ENCODE assay signal across 8 cellular contexts in the genomic region with DNA sequence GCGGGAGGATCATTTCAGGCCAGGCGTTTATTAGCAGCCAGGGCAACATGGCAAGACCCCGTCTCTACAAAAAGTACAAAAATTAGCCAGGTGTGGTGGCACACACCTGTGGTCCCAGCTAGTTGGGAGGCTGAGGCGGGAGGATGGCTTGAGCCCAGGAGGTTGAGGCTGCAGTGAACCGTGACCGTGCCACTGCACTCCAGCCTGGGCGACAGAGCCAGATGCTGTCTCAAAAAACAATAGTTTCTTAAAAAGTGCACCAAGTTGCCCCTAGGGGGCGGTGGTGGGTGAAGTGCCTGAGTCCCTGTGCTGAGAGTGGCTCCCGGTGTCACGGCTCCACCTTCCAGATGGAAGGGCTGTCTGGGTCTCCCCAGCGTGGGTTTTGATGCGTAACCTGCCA.
DNase-seq lines count a peak whose midpoint lies in the region; ATAC-seq and TF ChIP-seq lines count a peak whose summit lies in the region.
"Not testable (repeated sequence)": the region's sequence is repeated elsewhere in the genome, so short reads cannot be mapped to it uniquely, and the experiment has no call there.

No MANE protein-coding gene starts in this region.

- H3K27ac ChIP-seq in OCI-LY1 (ENCODE audit: low read depth, low read length, poor library complexity, severe bottlenecking), result peak overlapping the region; percentile 52
- peak overlapping the region; percentile 16 for H3K27ac ChIP-seq in left ventricle myocardium inferior (replicated peaks)

- H4K20me1 ChIP-seq in OCI-LY1 (ENCODE audit: insufficient read depth, low read length), result not testable (repeated sequence)

- not testable (repeated sequence) for H3K4me3 Mint-ChIP-seq in activated CD4-positive, alpha-beta T cell treated with anti-CD3 and anti-CD28 coated beads for 36 hours; osteocyte (ENCODE audit: unreplicated experiment); stimulated activated naive B cell treated with anti-CD40 and anti-IgM and Interleukin-4, amounts not matched to agents 10 μg/mL and 1 μg/mL and 100 μg/mL, for 72 hours

- H3K4me1 Mint-ChIP-seq in activated CD4-positive, alpha-beta T cell treated with anti-CD3 and anti-CD28 coated beads for 36 hours, result not testable (repeated sequence)
- H3K4me1 Mint-ChIP-seq in osteocyte (ENCODE audit: unreplicated experiment), result peaks cover 41% of the 10 kb centered on the region
- H3K4me1 Mint-ChIP-seq in stimulated activated naive B cell treated with anti-CD40 and anti-IgM and Interleukin-4, amounts not matched to agents 10 μg/mL and 1 μg/mL and 100 μg/mL, for 72 hours, result peaks cover 14 to 32% of the 10 kb centered on the region in 2 donors

- H3K4me2 ChIP-seq in OCI-LY1 (ENCODE audit: low read length), result not testable (repeated sequence)

- H3K79me2 ChIP-seq in OCI-LY1 (ENCODE audit: insufficient read depth, low read length), result not testable (repeated sequence)

- H3K27me3 ChIP-seq in OCI-LY1 (ENCODE audit: insufficient read depth, low read length); left ventricle myocardium inferior (ENCODE audit: low read depth): not testable (repeated sequence)

- H3K27me3 Mint-ChIP-seq in activated CD4-positive, alpha-beta T cell treated with anti-CD3 and anti-CD28 coated beads for 36 hours; osteocyte (ENCODE audit: unreplicated experiment); stimulated activated naive B cell treated with anti-CD40 and anti-IgM and Interleukin-4, amounts not matched to agents 10 μg/mL and 1 μg/mL and 100 μg/mL, for 72 hours: not testable (repeated sequence)

- H3K9me3 Mint-ChIP-seq in activated CD4-positive, alpha-beta T cell treated with anti-CD3 and anti-CD28 coated beads for 36 hours (ENCODE audit: low read depth); osteocyte (ENCODE audit: unreplicated experiment); stimulated activated naive B cell treated with anti-CD40 and anti-IgM and Interleukin-4, amounts not matched to agents 10 μg/mL and 1 μg/mL and 100 μg/mL, for 72 hours: not testable (repeated sequence)

- H3K9me2 ChIP-seq in OCI-LY1 (ENCODE audit: low read depth, low read length), result not testable (repeated sequence)

- POLR2A ChIA-PET in activated CD4-positive, alpha-beta T cell treated with anti-CD3 and anti-CD28 coated beads for 36 hours (lab: Charles Lee), result interaction anchor here (0.6 to 0.7 kb wide), 2 partner anchors 15 to 220 kb away, joined by 3 read pairs; no protein-coding TSS in a partner anchor

- ATAC-seq in activated CD4-positive, alpha-beta T cell treated with anti-CD3 and anti-CD28 coated beads for 36 hours, result peak; percentile 69
- peak; percentile 60 to 68 for ATAC-seq in stimulated activated naive B cell treated with anti-CD40 and anti-IgM and Interleukin-4, amounts not matched to agents 10 μg/mL and 1 μg/mL and 100 μg/mL, for 72 hours (replicated peaks)

- not testable (repeated sequence) for H3K36me3 ChIP-seq in OCI-LY1 (ENCODE audit: insufficient read depth, low read length)
- peaks cover 18% of the 10 kb centered on the region for H3K36me3 ChIP-seq in left ventricle myocardium inferior

- not testable (repeated sequence) for H2AFZ ChIP-seq in OCI-LY1 (ENCODE audit: low read length)

- DNase-seq in DMS 273 (lab: John Stamatoyannopoulos, UW; ENCODE audit: unreplicated experiment) (peak; percentile 90), KBM-7 (peak; percentile 73)
- peak; percentile 85 for DNase-seq in activated CD4-positive, alpha-beta T cell treated with anti-CD3 and anti-CD28 coated beads for 36 hours
- not testable (repeated sequence) for DNase-seq in astrocyte of the cerebellum (ENCODE audit: low read depth); left ventricle myocardium inferior; osteocyte (ENCODE audit: extremely low spot score, unreplicated experiment)
- DNase-seq in stimulated activated naive B cell treated with anti-CD40 and anti-IgM and Interleukin-4, amounts not matched to agents 10 μg/mL and 1 μg/mL and 100 μg/mL, for 72 hours, result peak; percentile 55

- H3K9me3 ChIP-seq in OCI-LY1 (ENCODE audit: low read length); left ventricle myocardium inferior (replicated peaks): not testable (repeated sequence)

- H3K4me1 ChIP-seq in OCI-LY1 (ENCODE audit: insufficient read depth, low read length, severe bottlenecking) (peaks cover 38% of the 10 kb centered on the region), left ventricle myocardium inferior (peaks cover 65% of the 10 kb centered on the region)

- intact Hi-C loops in activated CD4-positive, alpha-beta T cell treated with anti-CD3 and anti-CD28 coated beads for 36 hours (cut with DNase I, micrococcal nuclease); left ventricle myocardium inferior (cut with micrococcal nuclease): not testable (repeated sequence)

- H3K9ac ChIP-seq in OCI-LY1 (ENCODE audit: low read length), result not testable (repeated sequence)

- in situ Hi-C loops in KBM-7 (cut with MboI; ENCODE audit: low pct_unique_long_range_greater_than_20kb, low sequenced_read_pairs); astrocyte of the cerebellum (cut with HindIII; ENCODE audit: low sequenced_read_pairs): not testable (repeated sequence)

- CTCF ChIA-PET in activated CD4-positive, alpha-beta T cell treated with anti-CD3 and anti-CD28 coated beads for 36 hours (lab: Charles Lee), result interaction anchor here (0.6 to 3.7 kb wide), 9 partner anchors 15 to 216 kb away, joined by 3 to 24 read pairs (median 3); no protein-coding TSS in a partner anchor

- H3K36me3 Mint-ChIP-seq in activated CD4-positive, alpha-beta T cell treated with anti-CD3 and anti-CD28 coated beads for 36 hours (ENCODE audit: low read depth); osteocyte (ENCODE audit: unreplicated experiment): not testable (repeated sequence)
- peaks cover 7 to 13% of the 10 kb centered on the region in 2 donors for H3K36me3 Mint-ChIP-seq in stimulated activated naive B cell treated with anti-CD40 and anti-IgM and Interleukin-4, amounts not matched to agents 10 μg/mL and 1 μg/mL and 100 μg/mL, for 72 hours

- peak; percentile 68 for TF ChIP-seq CTCF in OCI-LY1 (IDR thresholded peaks at IDR 0.05; ENCODE audit: low read length)
- peak; percentile 74 for TF ChIP-seq CTCF in astrocyte of the cerebellum (IDR thresholded peaks at IDR 0.05; ENCODE audit: low read depth, low read length, missing control alignments)
- peak; percentile 64 for TF ChIP-seq CTCF in left ventricle myocardium inferior (IDR thresholded peaks at IDR 0.05; ENCODE audit: borderline replicate concordance)
- peak; percentile 70 for TF ChIP-seq CTCF in osteocyte (IDR thresholded peaks at IDR 0.05)

- H3K4me3 ChIP-seq in OCI-LY1 (ENCODE audit: low read depth, low read length, poor library complexity, severe bottlenecking); astrocyte of the cerebellum (ENCODE audit: low read depth, low read length); left ventricle myocardium inferior: not testable (repeated sequence)

- H3F3A ChIP-seq in OCI-LY1 (ENCODE audit: insufficient read depth, low read length), result not testable (repeated sequence)

- H3K27ac Mint-ChIP-seq in activated CD4-positive, alpha-beta T cell treated with anti-CD3 and anti-CD28 coated beads for 36 hours; osteocyte (ENCODE audit: unreplicated experiment); stimulated activated naive B cell treated with anti-CD40 and anti-IgM and Interleukin-4, amounts not matched to agents 10 μg/mL and 1 μg/mL and 100 μg/mL, for 72 hours: not testable (repeated sequence)
